In genomic region chr7:66832531-66833351, GRCh38 we compare ENCODE assay signal across 28 cellular contexts.
"Had no signal": no experiment of that assay in that cellular context is flagged by ENCODE, and none has a peak within 500 bp of the region (broad histone marks: within the 10 kb centered on the region; RNA-seq: fewer than 3 reads in every experiment).

No MANE protein-coding gene starts in this region.

- H3K4me2 ChIP-seq: smooth muscle cell had no signal

- H3K27ac Mint-ChIP-seq: activated B cell treated with CpG ODN at 0.5 μM for 24 hours; activated naive CD4-positive, alpha-beta T cell treated with anti-CD3 and anti-CD28 coated beads, Interleukin-2, amount 10 ng/mL, durations not matched to agents 7 days and 5 days; activated naive CD8-positive, alpha-beta T cell treated with anti-CD3 and anti-CD28 coated beads, Interleukin-2, amount 10 ng/mL, durations not matched to agents 7 days and 5 days; dendritic cell treated with granulocyte-macrophage colony-stimulating factor and Interleukin-4, amounts not matched to agents 40 ng/mL and 50 ng/mL, for 4 days; immature natural killer cell; natural killer cell treated with Interleukin-12 subunit alpha and Interleukin-12 subunit beta and Interleukin-15 and Interleukin-18, amount 100 ng/mL, for 72 hours; T-cell; type B pancreatic cell had no signal

- H3K4me1 Mint-ChIP-seq: activated B cell treated with CpG ODN at 0.5 μM for 24 hours; activated naive CD4-positive, alpha-beta T cell treated with anti-CD3 and anti-CD28 coated beads, Interleukin-2, amount 10 ng/mL, durations not matched to agents 7 days and 5 days; activated naive CD8-positive, alpha-beta T cell treated with anti-CD3 and anti-CD28 coated beads, Interleukin-2, amount 10 ng/mL, durations not matched to agents 7 days and 5 days; immature natural killer cell; T-cell had no signal

- H3K4me3 Mint-ChIP-seq: activated B cell treated with CpG ODN at 0.5 μM for 24 hours; activated naive CD4-positive, alpha-beta T cell treated with anti-CD3 and anti-CD28 coated beads, Interleukin-2, amount 10 ng/mL, durations not matched to agents 7 days and 5 days; activated naive CD8-positive, alpha-beta T cell treated with anti-CD3 and anti-CD28 coated beads, Interleukin-2, amount 10 ng/mL, durations not matched to agents 7 days and 5 days; dendritic cell treated with granulocyte-macrophage colony-stimulating factor and Interleukin-4, amounts not matched to agents 40 ng/mL and 50 ng/mL, for 4 days; immature natural killer cell; natural killer cell treated with Interleukin-12 subunit alpha and Interleukin-12 subunit beta and Interleukin-15 and Interleukin-18, amount 100 ng/mL, for 72 hours; T-cell; type B pancreatic cell had no signal

- H3K36me3 Mint-ChIP-seq: activated naive CD4-positive, alpha-beta T cell treated with anti-CD3 and anti-CD28 coated beads, Interleukin-2, amount 10 ng/mL, durations not matched to agents 7 days and 5 days; activated naive CD8-positive, alpha-beta T cell treated with anti-CD3 and anti-CD28 coated beads, Interleukin-2, amount 10 ng/mL, durations not matched to agents 7 days and 5 days; immature natural killer cell; natural killer cell treated with Interleukin-12 subunit alpha and Interleukin-12 subunit beta and Interleukin-15 and Interleukin-18, amount 100 ng/mL, for 72 hours; T-cell; type B pancreatic cell had no signal

- H3K9me3 ChIP-seq: ovary, prostate gland, thoracic aorta had no signal

- H3K4me1 ChIP-seq: esophagus muscularis mucosa, foreskin keratinocyte, heart left ventricle, prostate gland had no signal

- H3K27me3 Mint-ChIP-seq: activated B cell treated with CpG ODN at 0.5 μM for 24 hours; activated naive CD8-positive, alpha-beta T cell treated with anti-CD3 and anti-CD28 coated beads, Interleukin-2, amount 10 ng/mL, durations not matched to agents 7 days and 5 days; dendritic cell treated with granulocyte-macrophage colony-stimulating factor and Interleukin-4, amounts not matched to agents 40 ng/mL and 50 ng/mL, for 4 days; natural killer cell treated with Interleukin-12 subunit alpha and Interleukin-12 subunit beta and Interleukin-15 and Interleukin-18, amount 100 ng/mL, for 72 hours; T-cell; type B pancreatic cell had no signal

- H3K36me3 ChIP-seq: brain microvascular endothelial cell, esophagus muscularis mucosa, heart left ventricle, ovary, prostate gland, thoracic aorta had no signal

- H3K4me3 ChIP-seq: esophagus muscularis mucosa, heart left ventricle, ovary, prostate gland, smooth muscle cell, thoracic aorta had no signal

- H3K27me3 ChIP-seq: brain microvascular endothelial cell, esophagus muscularis mucosa, foreskin keratinocyte, heart left ventricle, ovary had no signal

- H3K27ac ChIP-seq: brain microvascular endothelial cell, esophagus muscularis mucosa, foreskin keratinocyte, heart left ventricle, ovary, prostate gland, thoracic aorta had no signal

- H3K9me3 Mint-ChIP-seq: activated B cell treated with CpG ODN at 0.5 μM for 24 hours; activated naive CD8-positive, alpha-beta T cell treated with anti-CD3 and anti-CD28 coated beads, Interleukin-2, amount 10 ng/mL, durations not matched to agents 7 days and 5 days; dendritic cell treated with granulocyte-macrophage colony-stimulating factor and Interleukin-4, amounts not matched to agents 40 ng/mL and 50 ng/mL, for 4 days; immature natural killer cell; natural killer cell treated with Interleukin-12 subunit alpha and Interleukin-12 subunit beta and Interleukin-15 and Interleukin-18, amount 100 ng/mL, for 72 hours; T-cell; type B pancreatic cell had no signal

- DNase-seq: activated B cell treated with CpG ODN at 0.5 μM for 24 hours; activated CD4-positive, alpha-beta T cell treated with anti-CD3 and anti-CD28 coated beads for 4 hours; activated CD4-positive, alpha-beta T cell treated with anti-CD3 and anti-CD28 coated beads, Interleukin-2, amount 50 U/mL, for 4 hours; activated CD8-positive, alpha-beta memory T cell treated with anti-CD3 and anti-CD28 coated beads for 24 hours; activated gamma-delta T cell; activated naive CD4-positive, alpha-beta T cell treated with anti-CD3 and anti-CD28 coated beads, Interleukin-2, amount 10 ng/mL, durations not matched to agents 7 days and 5 days; brain microvascular endothelial cell; caudate nucleus; effector CD4-positive, alpha-beta T cell; foreskin keratinocyte; heart left ventricle; hypothalamus; immature natural killer cell; kidney; mesendoderm; ovary; retina; stimulated activated CD4-positive, alpha-beta T cell treated with anti-CD3 and anti-CD28 coated beads, Interleukin-15, amount 100 ng/mL, for 24 hours; stimulated activated naive CD4-positive, alpha-beta T cell treated with Interleukin-2 at 50 U/mL for 16 hours; T-cell had no signal

- ATAC-seq: foreskin keratinocyte, T-cell had no signal
